In the genomic region with DNA sequence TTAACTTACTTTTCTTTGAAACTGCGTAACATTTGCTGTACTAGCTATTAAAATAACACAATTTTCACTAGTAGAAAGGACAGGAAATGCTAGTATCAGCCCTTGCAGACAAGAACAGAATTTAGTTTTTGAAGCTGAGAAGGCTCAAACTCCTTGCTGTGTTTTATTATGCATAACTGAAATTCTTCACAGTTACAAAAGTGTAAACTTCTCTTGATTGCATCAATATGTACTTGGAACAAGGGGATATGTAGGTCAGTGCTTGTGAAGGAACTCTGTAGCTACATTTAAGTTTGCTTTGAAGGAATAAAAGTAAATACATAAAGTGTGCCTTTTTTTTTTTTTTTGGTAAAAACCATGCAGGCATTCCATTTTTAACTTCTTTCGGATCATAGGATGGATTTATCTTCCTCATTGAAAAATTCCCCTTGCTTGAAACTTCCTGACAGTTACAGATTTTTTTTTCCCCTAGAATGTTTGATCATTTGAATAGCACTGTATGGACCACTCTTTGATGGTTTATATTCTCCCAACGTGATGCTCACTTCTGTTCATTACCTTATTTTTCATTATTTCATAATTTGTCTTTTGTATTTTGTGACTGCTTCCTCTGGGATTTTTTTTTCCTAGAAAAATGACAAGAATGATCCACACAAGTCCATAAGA, we compare ENCODE assay signal across 15 cellular contexts.
A peak's percentile ranks its signal among the peaks of the same experiment; 100 is the strongest.
DNase-seq lines count a peak whose midpoint lies in the region; ATAC-seq and TF ChIP-seq lines count a peak whose summit lies in the region.
"Had no signal": no experiment of that assay in that cellular context is flagged by ENCODE, and none has a peak within 500 bp of the region (broad histone marks: within the 10 kb centered on the region; RNA-seq: fewer than 3 reads in every experiment).

No MANE protein-coding gene starts in this region.

- intact Hi-C loops in heart right ventricle (cut with DNase I) (loop anchor here in 2 of 10 donors (5.0 kb wide), 1 partner anchor 97 kb away; the partner anchor contains the start of gene DAB2 (in 2 of the 2)), left colon (cut with DNase I, micrococcal nuclease) (no loop called here)

- no peaks in the 10 kb centered on the region for H3K9me3 ChIP-seq in adipocyte (ENCODE audit: control insufficient read depth, low read length)
- H3K9me3 ChIP-seq in heart right ventricle = peaks cover 0 to 9% (median 0%) of the 10 kb centered on the region in 11 donors
- H3K9me3 ChIP-seq: Peyer's patch had no signal

- peaks cover 44% of the 10 kb centered on the region for H3K4me1 ChIP-seq in adipocyte (ENCODE audit: control insufficient read depth, insufficient read depth, low read length)
- peaks cover 0 to 51% (median 21%) of the 10 kb centered on the region in 9 donors for H3K4me1 ChIP-seq in heart right ventricle

- H3K4me3 ChIP-seq in adipocyte (ENCODE audit: low read length) (peak overlapping the region; percentile 71), heart right ventricle (peak overlapping the region in 3 of 10 donors; percentile 20 to 24 (median 22))
- H3K4me3 ChIP-seq: Peyer's patch had no signal

- H3K9me3 Mint-ChIP-seq in activated CD4-positive, alpha-beta memory T cell treated with anti-CD3 and anti-CD28 coated beads, Interleukin-2, amount 10 ng/mL, durations not matched to agents 7 days and 5 days = no peaks in the 10 kb centered on the region

- 46 to 53% methylated on average over 3 of the region's 3 CpGs for WGBS in heart right ventricle, 2 donors

- H3K36me3 ChIP-seq in adipocyte (ENCODE audit: control insufficient read depth, insufficient read depth, low read length, severe bottlenecking) (no peaks in the 10 kb centered on the region), heart right ventricle (no peaks in the 10 kb centered on the region)
- H3K36me3 ChIP-seq: Peyer's patch had no signal

- H3K27ac ChIP-seq in heart right ventricle = peak overlapping the region in 8 of 10 donors; percentile 71 to 89 (median 78)

- POLR2A ChIA-PET in activated CD4-positive, alpha-beta memory T cell treated with anti-CD3 and anti-CD28 coated beads, Interleukin-2, amount 10 ng/mL, durations not matched to agents 7 days and 5 days (lab: Charles Lee) = no interaction called here

- peak overlapping the region; percentile 60 for H3K9ac ChIP-seq in adipocyte (ENCODE audit: low read length)

- no peaks in the 10 kb centered on the region for H3K36me3 Mint-ChIP-seq in activated CD4-positive, alpha-beta memory T cell treated with anti-CD3 and anti-CD28 coated beads, Interleukin-2, amount 10 ng/mL, durations not matched to agents 7 days and 5 days (ENCODE audit: low read depth)
- H3K36me3 Mint-ChIP-seq: CD8-positive, alpha-beta memory T cell had no signal

- H3K27me3 Mint-ChIP-seq in activated CD4-positive, alpha-beta memory T cell treated with anti-CD3 and anti-CD28 coated beads, Interleukin-2, amount 10 ng/mL, durations not matched to agents 7 days and 5 days = peaks cover 10% of the 10 kb centered on the region
- H3K27me3 Mint-ChIP-seq: dendritic cell treated with granulocyte-macrophage colony-stimulating factor and Interleukin-4, amounts not matched to agents 40 ng/mL and 50 ng/mL, for 4 days; progenitor cell of endocrine pancreas had no signal

- H3K4me3 Mint-ChIP-seq in activated CD4-positive, alpha-beta memory T cell treated with anti-CD3 and anti-CD28 coated beads, Interleukin-2, amount 10 ng/mL, durations not matched to agents 7 days and 5 days = no peak overlapping the region
- H3K4me3 Mint-ChIP-seq: activated B cell treated with CpG ODN at 0.5 μM for 24 hours; activated T-cell treated with anti-CD3 and anti-CD28 coated beads, Interleukin-2, amount 50 U/mL, for 72 hours; CD8-positive, alpha-beta memory T cell; dendritic cell treated with granulocyte-macrophage colony-stimulating factor and Interleukin-4, amounts not matched to agents 40 ng/mL and 50 ng/mL, for 4 days had no signal

- CTCF ChIA-PET in activated CD4-positive, alpha-beta memory T cell treated with anti-CD3 and anti-CD28 coated beads, Interleukin-2, amount 10 ng/mL, durations not matched to agents 7 days and 5 days (lab: Charles Lee) = no interaction called here

- peak in 7 of 8 donors; percentile 40 to 68 (median 50) for ATAC-seq in heart right ventricle
- no peak for ATAC-seq in left colon
- ATAC-seq in HG03571 (IDR thresholded peaks at IDR 0.05; ENCODE audit: unreplicated experiment) = no peak
- ATAC-seq: activated T-cell treated with anti-CD3 and anti-CD28 coated beads, Interleukin-2, amount 50 U/mL, for 72 hours; HepG2 had no signal

- no peak overlapping the region for H3K27ac Mint-ChIP-seq in activated CD4-positive, alpha-beta memory T cell treated with anti-CD3 and anti-CD28 coated beads, Interleukin-2, amount 10 ng/mL, durations not matched to agents 7 days and 5 days
- H3K27ac Mint-ChIP-seq: activated B cell treated with CpG ODN at 0.5 μM for 24 hours; activated T-cell treated with anti-CD3 and anti-CD28 coated beads, Interleukin-2, amount 50 U/mL, for 72 hours; CD8-positive, alpha-beta memory T cell; dendritic cell treated with granulocyte-macrophage colony-stimulating factor and Interleukin-4, amounts not matched to agents 40 ng/mL and 50 ng/mL, for 4 days; progenitor cell of endocrine pancreas had no signal

- no peak for TF ChIP-seq CTCF in heart right ventricle (IDR thresholded peaks at IDR 0.05)

- H3K27me3 ChIP-seq in adipocyte (replicated peaks; ENCODE audit: control insufficient read depth, insufficient read depth, low read length) = no peaks in the 10 kb centered on the region
- no peaks in the 10 kb centered on the region for H3K27me3 ChIP-seq in heart right ventricle
- H3K27me3 ChIP-seq: Peyer's patch had no signal

- peak; percentile 78 for DNase-seq in EL
- DNase-seq in adipocyte (ENCODE audit: low read depth) = peak; percentile 84
- no peak for DNase-seq in heart right ventricle
- peak; percentile 87 for DNase-seq in renal cortical epithelial cell (ENCODE audit: low read depth)
- DNase-seq in left colon = no peak
- DNase-seq in NCI-H187 treated with DMSO at 0.1 percent for 48 hours (lab: John Stamatoyannopoulos, UW) = no peak
- DNase-seq in activated CD4-positive, alpha-beta memory T cell treated with anti-CD3 and anti-CD28 coated beads, Interleukin-2, amount 10 ng/mL, durations not matched to agents 7 days and 5 days = no peak
- DNase-seq: activated B cell treated with CpG ODN at 0.5 μM for 24 hours; activated T-cell treated with anti-CD3 and anti-CD28 coated beads, Interleukin-2, amount 50 U/mL, for 72 hours; CD8-positive, alpha-beta memory T cell; Peyer's patch had no signal

- no peaks in the 10 kb centered on the region for H3K4me1 Mint-ChIP-seq in activated CD4-positive, alpha-beta memory T cell treated with anti-CD3 and anti-CD28 coated beads, Interleukin-2, amount 10 ng/mL, durations not matched to agents 7 days and 5 days
- H3K4me1 Mint-ChIP-seq: activated B cell treated with CpG ODN at 0.5 μM for 24 hours; CD8-positive, alpha-beta memory T cell had no signal

Comparison
In these comparisons a context has a peak if more than half of its experiments do, and no peak if none do; other contexts are left out.
1. DNase-seq: peak in EL (single experiment), adipocyte (single experiment) and renal cortical epithelial cell (single experiment); none in heart right ventricle (0 of 2), left colon (0 of 2), NCI-H187 treated with DMSO at 0.1 percent for 48 hours (single experiment) and activated CD4-positive, alpha-beta memory T cell treated with anti-CD3 and anti-CD28 coated beads, Interleukin-2, amount 10 ng/mL, durations not matched to agents 7 days and 5 days (single experiment).
2. ATAC-seq: peak in heart right ventricle (7 of 8); none in left colon (single experiment) and HG03571 (single experiment).